Comparison of ENCODE assay signal across 9 cellular contexts in the genomic region with DNA sequence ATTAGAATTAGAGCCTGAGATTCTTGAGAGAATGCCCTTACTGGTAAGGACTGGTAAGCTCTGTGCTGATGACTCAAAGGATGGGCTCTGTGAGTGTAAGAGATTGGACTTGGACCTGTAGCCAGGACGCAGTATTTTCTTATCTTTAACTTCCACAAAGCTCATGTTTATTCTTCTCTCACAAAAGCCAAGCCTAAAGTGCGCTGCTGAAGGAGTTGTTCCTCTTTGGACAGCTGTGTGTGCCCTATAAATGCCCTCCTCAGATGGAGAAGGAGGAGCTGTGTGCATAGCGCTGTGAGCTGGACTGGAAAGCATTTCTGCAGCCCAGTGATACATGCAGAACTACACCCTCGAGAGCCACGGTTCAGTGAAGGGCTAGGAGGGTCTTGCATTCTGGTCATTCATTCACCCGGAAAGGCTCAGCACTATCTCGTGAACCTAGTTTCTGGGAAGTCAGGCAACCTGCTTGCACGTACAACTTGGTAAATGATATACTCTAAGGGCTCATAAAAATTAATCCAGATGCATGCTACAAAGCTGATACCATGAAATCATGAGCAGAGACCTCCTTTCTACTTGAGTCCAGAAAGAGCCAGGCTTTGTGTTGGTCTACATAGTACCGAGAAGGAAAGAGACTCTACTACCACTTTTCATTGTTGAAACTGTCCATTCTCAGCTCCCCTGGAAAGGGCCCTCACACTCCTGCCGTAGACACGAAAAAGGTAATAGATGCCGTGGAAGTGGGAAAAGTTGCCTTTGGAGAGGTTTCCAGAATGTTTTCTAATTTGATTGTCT.
DNase-seq lines count a peak whose midpoint lies in the region; ATAC-seq and TF ChIP-seq lines count a peak whose summit lies in the region.
"Had no signal": no experiment of that assay in that cellular context is flagged by ENCODE, and none has a peak within 500 bp of the region (broad histone marks: within the 10 kb centered on the region; RNA-seq: fewer than 3 reads in every experiment).

No MANE protein-coding gene starts in this region.

- 83% methylated on average over 12 of the region's 12 CpGs for WGBS in suprapubic skin

- H3K36me3 Mint-ChIP-seq in stimulated activated memory B cell treated with anti-CD40 and anti-IgM and Interleukin-4, amounts not matched to agents 10 μg/mL and 1 μg/mL and 100 μg/mL, for 72 hours, result no peaks in the 10 kb centered on the region
- H3K36me3 Mint-ChIP-seq in natural killer cell, result no peaks in the 10 kb centered on the region

- ATAC-seq in GM21737 (IDR thresholded peaks at IDR 0.05; ENCODE audit: unreplicated experiment) (peak; percentile 95), natural killer cell (no peak)
- peak; percentile 73 for ATAC-seq in stimulated activated memory B cell treated with anti-CD40 and anti-IgM and Interleukin-4, amounts not matched to agents 10 μg/mL and 1 μg/mL and 100 μg/mL, for 72 hours

- no peaks in the 10 kb centered on the region for H3K27me3 Mint-ChIP-seq in stimulated activated memory B cell treated with anti-CD40 and anti-IgM and Interleukin-4, amounts not matched to agents 10 μg/mL and 1 μg/mL and 100 μg/mL, for 72 hours
- H3K27me3 Mint-ChIP-seq in natural killer cell (ENCODE audit: low read depth in 2 of 2), result no peaks in the 10 kb centered on the region
- H3K27me3 Mint-ChIP-seq: stimulated activated naive CD8-positive, alpha-beta T cell treated with anti-CD3 and anti-CD28 coated beads, Interleukin-15, Interleukin-2, amounts not matched to agents 100 ng/mL and 50 ng/mL, for 24 hours had no signal

- peak; percentile 95 for DNase-seq in DMS79 treated with DMSO at 0.1 percent for 48 hours (lab: John Stamatoyannopoulos, UW)
- peak; percentile 77 for DNase-seq in NB4 (ENCODE audit: low read depth)
- peak; percentile 55 for DNase-seq in fibroblast of pulmonary artery (ENCODE audit: low read depth)
- no peak for DNase-seq in natural killer cell
- DNase-seq in suprapubic skin (ENCODE audit: low spot score in 2 of 2), result no peak
- no peak for DNase-seq in cerebellum (ENCODE audit: low spot score)

- H3K4me1 ChIP-seq in suprapubic skin, result no peaks in the 10 kb centered on the region

- intact Hi-C loops in natural killer cell (cut with micrococcal nuclease), result no loop called here

- no peak overlapping the region for H3K4me3 ChIP-seq in NB4 (ENCODE audit: low read depth, low read length)
- no peak overlapping the region for H3K4me3 ChIP-seq in fibroblast of pulmonary artery (replicated peaks; ENCODE audit: low read depth, low read length)
- H3K4me3 ChIP-seq in suprapubic skin, result no peak overlapping the region

- H3K9me3 ChIP-seq in suprapubic skin, result no peaks in the 10 kb centered on the region

- H3K9me3 Mint-ChIP-seq in stimulated activated memory B cell treated with anti-CD40 and anti-IgM and Interleukin-4, amounts not matched to agents 10 μg/mL and 1 μg/mL and 100 μg/mL, for 72 hours, result no peaks in the 10 kb centered on the region
- no peaks in the 10 kb centered on the region for H3K9me3 Mint-ChIP-seq in natural killer cell
- H3K9me3 Mint-ChIP-seq: stimulated activated naive CD8-positive, alpha-beta T cell treated with anti-CD3 and anti-CD28 coated beads, Interleukin-15, Interleukin-2, amounts not matched to agents 100 ng/mL and 50 ng/mL, for 24 hours had no signal

- H3K4me3 Mint-ChIP-seq in stimulated activated memory B cell treated with anti-CD40 and anti-IgM and Interleukin-4, amounts not matched to agents 10 μg/mL and 1 μg/mL and 100 μg/mL, for 72 hours, result no peak overlapping the region
- no peak overlapping the region for H3K4me3 Mint-ChIP-seq in natural killer cell
- H3K4me3 Mint-ChIP-seq: stimulated activated naive CD8-positive, alpha-beta T cell treated with anti-CD3 and anti-CD28 coated beads, Interleukin-15, Interleukin-2, amounts not matched to agents 100 ng/mL and 50 ng/mL, for 24 hours had no signal

- TF ChIP-seq CTCF in NB4 (IDR thresholded peaks at IDR 0.05; ENCODE audit: low read depth, low read length) (no peak), fibroblast of pulmonary artery (IDR thresholded peaks at IDR 0.05; ENCODE audit: low read length, missing control alignments) (no peak), natural killer cell (IDR thresholded peaks at IDR 0.05) (no peak), suprapubic skin (IDR thresholded peaks at IDR 0.05) (no peak)

- no peak overlapping the region for H3K27ac ChIP-seq in suprapubic skin

- no peaks in the 10 kb centered on the region for H3K36me3 ChIP-seq in suprapubic skin

- no peaks in the 10 kb centered on the region for H3K27me3 ChIP-seq in suprapubic skin

- peaks cover 23% of the 10 kb centered on the region for H3K4me1 Mint-ChIP-seq in stimulated activated memory B cell treated with anti-CD40 and anti-IgM and Interleukin-4, amounts not matched to agents 10 μg/mL and 1 μg/mL and 100 μg/mL, for 72 hours
- no peaks in the 10 kb centered on the region for H3K4me1 Mint-ChIP-seq in natural killer cell

- TF ChIP-seq POLR2A in NB4 (IDR thresholded peaks at IDR 0.05; ENCODE audit: extremely low read depth, insufficient read length) (no peak), suprapubic skin (IDR thresholded peaks at IDR 0.05) (no peak)

- no peak overlapping the region for H3K27ac Mint-ChIP-seq in stimulated activated memory B cell treated with anti-CD40 and anti-IgM and Interleukin-4, amounts not matched to agents 10 μg/mL and 1 μg/mL and 100 μg/mL, for 72 hours
- no peak overlapping the region for H3K27ac Mint-ChIP-seq in natural killer cell
- H3K27ac Mint-ChIP-seq: stimulated activated naive CD8-positive, alpha-beta T cell treated with anti-CD3 and anti-CD28 coated beads, Interleukin-15, Interleukin-2, amounts not matched to agents 100 ng/mL and 50 ng/mL, for 24 hours had no signal

- TF ChIP-seq EP300 in suprapubic skin (IDR thresholded peaks at IDR 0.05), result no peak

Comparison
In these comparisons a context has a peak if more than half of its experiments do, and no peak if none do; other contexts are left out.
1. DNase-seq: peak in DMS79 treated with DMSO at 0.1 percent for 48 hours (single experiment), NB4 (single experiment) and fibroblast of pulmonary artery (single experiment); none in natural killer cell (single experiment), suprapubic skin (0 of 2) and cerebellum (single experiment).
2. ATAC-seq: peak in GM21737 (single experiment) and stimulated activated memory B cell treated with anti-CD40 and anti-IgM and Interleukin-4, amounts not matched to agents 10 μg/mL and 1 μg/mL and 100 μg/mL, for 72 hours (single experiment); none in natural killer cell (0 of 3).